25 cellular contexts compared by ENCODE assay signal in the genomic region with DNA sequence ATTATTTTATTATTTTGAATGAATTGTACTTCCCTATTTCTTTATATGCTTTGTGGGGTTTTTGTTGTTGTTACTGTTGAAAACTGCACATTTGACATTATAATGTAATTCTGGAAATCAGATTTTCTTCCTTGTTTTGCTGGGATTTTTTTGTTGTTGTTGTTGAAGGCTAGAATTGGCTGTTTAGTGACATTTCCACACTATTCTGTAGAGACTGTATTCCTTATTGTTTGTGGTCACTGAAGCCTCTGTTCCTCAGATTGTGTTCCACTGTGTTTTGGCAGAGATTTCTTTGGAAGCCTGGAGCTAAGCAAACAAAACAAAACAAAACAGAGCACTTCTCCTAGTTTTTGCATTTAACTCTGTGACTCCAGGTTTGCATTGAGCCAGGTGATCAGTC.
"Had no signal": no experiment of that assay in that cellular context is flagged by ENCODE, and none has a peak within 500 bp of the region (broad histone marks: within the 10 kb centered on the region; RNA-seq: fewer than 3 reads in every experiment).

No MANE protein-coding gene starts in this region.

- H3K27ac Mint-ChIP-seq: activated CD4-positive, alpha-beta T cell treated with anti-CD3 and anti-CD28 coated beads for 36 hours; activated CD4-positive, alpha-beta T cell treated with anti-CD3 and anti-CD28 coated beads, Interleukin-2, amount 10 ng/mL, durations not matched to agents 24 days and 14 days; activated CD8-positive, alpha-beta T cell treated with anti-CD3 and anti-CD28 coated beads for 36 hours; activated naive CD8-positive, alpha-beta T cell; activated T-helper 17 cell treated with anti-CD3 and anti-CD28 coated beads, Interleukin-2, amount 50 U/mL, for 72 hours had no signal

- H3K4me3 ChIP-seq: adrenal gland, body of pancreas, esophagus squamous epithelium, gastroesophageal sphincter, heart right ventricle, hepatocyte had no signal

- H3K27me3 ChIP-seq: adrenal gland, body of pancreas, esophagus squamous epithelium, gastroesophageal sphincter, heart right ventricle, hepatocyte had no signal

- DNase-seq: activated CD4-positive, alpha-beta T cell treated with anti-CD3 and anti-CD28 coated beads for 36 hours; activated CD4-positive, alpha-beta T cell treated with anti-CD3 and anti-CD28 coated beads, Interleukin-2, amount 10 ng/mL, durations not matched to agents 24 days and 14 days; activated CD4-positive, CD25-positive, alpha-beta regulatory T cell; activated CD4-positive, CD25-positive, alpha-beta regulatory T cell treated with anti-CD3 and anti-CD28 coated beads, Interleukin-2, amount 50 U/mL, for 72 hours; activated CD8-positive, alpha-beta memory T cell treated with anti-CD3 and anti-CD28 coated beads for 24 hours; activated CD8-positive, alpha-beta T cell treated with anti-CD3 and anti-CD28 coated beads for 36 hours; activated effector memory CD4-positive, alpha-beta T cell treated with Interleukin-2 at 50 U/mL for 16 hours; activated gamma-delta T cell treated with Interleukin-2 at 50 U/mL for 16 hours; activated naive CD4-positive, alpha-beta T cell treated with anti-CD3 and anti-CD28 coated beads, Interleukin-2, amount 50 U/mL, for 16 hours; activated naive CD4-positive, alpha-beta T cell treated with Interleukin-2 at 50 U/mL for 16 hours; activated T-cell treated with anti-CD3 and anti-CD28 coated beads, Interleukin-2, amount 50 U/mL, for 4 hours; adrenal gland; amygdala; aorta; body of pancreas; caudate nucleus; effector CD8-positive, alpha-beta T cell; esophagus squamous epithelium; foreskin melanocyte; heart right ventricle; T-helper 2 cell had no signal

- ATAC-seq: activated CD4-positive, alpha-beta T cell treated with anti-CD3 and anti-CD28 coated beads for 36 hours; activated CD8-positive, alpha-beta T cell treated with anti-CD3 and anti-CD28 coated beads for 36 hours; activated T-cell treated with anti-CD3 and anti-CD28 coated beads, Interleukin-2, amount 50 U/mL, for 4 hours; activated T-helper 17 cell treated with anti-CD3 and anti-CD28 coated beads, Interleukin-2, amount 50 U/mL, for 72 hours; body of pancreas; gastroesophageal sphincter; heart right ventricle had no signal

- H3K4me3 Mint-ChIP-seq: activated CD4-positive, alpha-beta T cell treated with anti-CD3 and anti-CD28 coated beads for 36 hours; activated CD4-positive, alpha-beta T cell treated with anti-CD3 and anti-CD28 coated beads, Interleukin-2, amount 10 ng/mL, durations not matched to agents 24 days and 14 days; activated CD8-positive, alpha-beta T cell treated with anti-CD3 and anti-CD28 coated beads for 36 hours; activated naive CD8-positive, alpha-beta T cell; activated T-cell treated with anti-CD3 and anti-CD28 coated beads, Interleukin-2, amount 50 U/mL, for 4 hours; activated T-helper 17 cell treated with anti-CD3 and anti-CD28 coated beads, Interleukin-2, amount 50 U/mL, for 72 hours had no signal

- H3K4me1 Mint-ChIP-seq: activated CD4-positive, alpha-beta T cell treated with anti-CD3 and anti-CD28 coated beads, Interleukin-2, amount 10 ng/mL, durations not matched to agents 24 days and 14 days had no signal

- H3K4me1 ChIP-seq: adrenal gland, body of pancreas, esophagus squamous epithelium, gastroesophageal sphincter, heart right ventricle had no signal

- H3K27me3 Mint-ChIP-seq: activated CD4-positive, alpha-beta T cell treated with anti-CD3 and anti-CD28 coated beads for 36 hours; activated CD4-positive, alpha-beta T cell treated with anti-CD3 and anti-CD28 coated beads, Interleukin-2, amount 10 ng/mL, durations not matched to agents 24 days and 14 days; activated CD8-positive, alpha-beta T cell treated with anti-CD3 and anti-CD28 coated beads for 36 hours; activated naive CD8-positive, alpha-beta T cell; activated T-helper 17 cell treated with anti-CD3 and anti-CD28 coated beads, Interleukin-2, amount 50 U/mL, for 72 hours had no signal

- H3K27ac ChIP-seq: adrenal gland, body of pancreas, esophagus squamous epithelium, gastroesophageal sphincter, heart right ventricle, hepatocyte had no signal

- H3K36me3 ChIP-seq: adrenal gland, esophagus squamous epithelium, gastroesophageal sphincter had no signal
